ENCODE assay signal across 1 cellular context in the genomic region with DNA sequence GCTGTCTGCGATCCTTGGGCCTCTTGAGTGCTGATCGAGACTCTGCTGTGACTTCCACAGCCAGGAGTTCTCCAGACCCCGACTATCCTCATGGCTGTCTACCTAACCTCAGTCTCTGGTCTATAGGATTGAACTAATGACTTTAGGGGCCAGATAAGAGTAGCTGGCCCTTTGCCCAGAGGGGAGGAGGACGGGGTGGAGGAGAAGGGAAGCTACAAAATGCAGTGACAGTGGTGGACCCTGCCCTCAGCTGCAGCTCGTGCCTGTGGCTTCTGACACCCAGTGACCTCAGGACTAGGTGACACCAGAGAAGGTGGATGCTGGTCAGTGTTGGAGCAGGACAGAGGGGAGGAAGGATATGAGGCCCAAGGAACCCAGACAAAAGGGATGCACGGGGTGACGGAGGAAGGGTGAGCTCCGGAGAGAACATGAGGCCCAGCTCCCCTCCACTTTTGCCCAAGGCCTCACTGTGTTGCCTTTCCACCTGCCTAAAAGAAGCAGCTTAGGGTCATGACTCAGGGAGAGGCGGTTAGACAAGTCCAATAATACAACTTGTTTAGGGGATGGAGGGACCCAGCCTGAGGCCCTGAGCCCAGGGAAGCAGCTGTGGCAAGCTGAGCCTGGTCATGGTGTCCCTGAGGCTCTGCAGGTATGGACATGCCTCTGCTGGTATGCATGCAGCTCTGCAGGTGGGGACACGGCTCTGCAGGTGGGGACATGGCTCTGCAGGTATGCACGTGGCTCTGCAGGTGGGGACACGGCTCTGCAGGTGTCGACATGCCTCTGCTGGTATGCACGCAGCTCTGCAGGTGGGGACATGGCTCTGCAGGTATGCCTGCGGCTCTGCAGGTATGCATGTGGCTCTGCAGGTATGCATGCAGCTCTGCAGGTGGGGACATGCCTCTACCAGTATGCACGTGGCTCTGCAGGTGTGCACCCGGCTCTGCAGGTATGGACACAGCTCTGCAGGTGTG.
TF ChIP-seq lines count a peak whose summit lies in the region.

No MANE protein-coding gene starts in this region.

TF ChIP-seq in HepG2, 621 proteins besides CTCF, POLR2A, EP300 and RAD21 (continued from another document and continues in another):
- TF ChIP-seq REST (IDR thresholded peaks at IDR 0.05; ENCODE audit: borderline replicate concordance in 1 of 2, low read depth in 1 of 2, low read length in 2 of 2) (no peak), SNAI1 (CRISPR knock-in tag; IDR thresholded peaks at IDR 0.05; ENCODE audit: borderline replicate concordance) (no peak), ZNF34 (CRISPR knock-in tag; IDR thresholded peaks at IDR 0.05; ENCODE audit: borderline replicate concordance) (no peak), ZSCAN30 (CRISPR knock-in tag; IDR thresholded peaks at IDR 0.05) (no peak), TOPORS (CRISPR knock-in tag; IDR thresholded peaks at IDR 0.05) (no peak), MBNL3 (CRISPR knock-in tag; conservative IDR thresholded peaks at IDR 0.05) (no peak), NCOA1 (CRISPR knock-in tag; IDR thresholded peaks at IDR 0.05) (peak; percentile 67), ZMYM2 (CRISPR knock-in tag; IDR thresholded peaks at IDR 0.05) (no peak), ZSCAN31 (CRISPR knock-in tag; IDR thresholded peaks at IDR 0.05; ENCODE audit: low read depth) (no peak), ISX (CRISPR knock-in tag; conservative IDR thresholded peaks at IDR 0.05) (no peak), RFX1 (IDR thresholded peaks at IDR 0.05) (no peak), ZNF619 (CRISPR knock-in tag; IDR thresholded peaks at IDR 0.05) (no peak), AKAP8 (CRISPR knock-in tag; IDR thresholded peaks at IDR 0.05) (0 out of 2 replicates have a peak, but pooled peaks have one; percentile 50), MAFK (conservative IDR thresholded peaks at IDR 0.05 in 1 of 2, IDR thresholded peaks at IDR 0.05 in 1 of 2; ENCODE audit: low read length in 2 of 2) (no peak), MIER2 (CRISPR knock-in tag; IDR thresholded peaks at IDR 0.05) (no peak; the same call in 1 of the 2 replicates), ZSCAN21 (CRISPR knock-in tag; IDR thresholded peaks at IDR 0.05; ENCODE audit: borderline replicate concordance) (peak; percentile 55; the same call in 1 of the 2 replicates), ZNF513 (CRISPR knock-in tag; conservative IDR thresholded peaks at IDR 0.05) (no peak), NKX3-1 (CRISPR knock-in tag; IDR thresholded peaks at IDR 0.05) (no peak), MBD4 (IDR thresholded peaks at IDR 0.05; ENCODE audit: borderline replicate concordance, low read length) (no peak), THAP7 (CRISPR knock-in tag; IDR thresholded peaks at IDR 0.05) (no peak), GPN1 (CRISPR knock-in tag; IDR thresholded peaks at IDR 0.05; ENCODE audit: borderline replicate concordance) (no peak), SAP130 (CRISPR knock-in tag; IDR thresholded peaks at IDR 0.05; ENCODE audit: low read depth) (peak; percentile 83), KDM5A (IDR thresholded peaks at IDR 0.05; ENCODE audit: borderline replicate concordance, low read length) (no peak), HMG20A (CRISPR knock-in tag; IDR thresholded peaks at IDR 0.05; ENCODE audit: borderline replicate concordance) (no peak), RARG (CRISPR knock-in tag; IDR thresholded peaks at IDR 0.05; ENCODE audit: low read depth) (no peak), ZNF333 (CRISPR knock-in tag; IDR thresholded peaks at IDR 0.05; ENCODE audit: borderline replicate concordance) (peak; percentile 85; the same call in 1 of the 2 replicates), ZNF781 (CRISPR knock-in tag; IDR thresholded peaks at IDR 0.05; ENCODE audit: borderline replicate concordance, not compliant biosample characterization) (no peak), ZBTB37 (CRISPR knock-in tag; IDR thresholded peaks at IDR 0.05) (no peak), DR1 (CRISPR knock-in tag; IDR thresholded peaks at IDR 0.05) (no peak; the same call in 1 of the 2 replicates), FOXO1 (CRISPR knock-in tag; IDR thresholded peaks at IDR 0.05) (no peak; the same call in 1 of the 2 replicates), PAWR (CRISPR knock-in tag; IDR thresholded peaks at IDR 0.05; ENCODE audit: borderline replicate concordance) (no peak), NR3C1 (CRISPR knock-in tag; IDR thresholded peaks at IDR 0.05) (no peak), SIX1 (CRISPR knock-in tag; IDR thresholded peaks at IDR 0.05; ENCODE audit: borderline replicate concordance) (no peak), ZNF605 (CRISPR knock-in tag; IDR thresholded peaks at IDR 0.05) (no peak), ZNF460 (CRISPR knock-in tag; IDR thresholded peaks at IDR 0.05; ENCODE audit: borderline replicate concordance) (no peak; the same call in 1 of the 2 replicates), ZFP36L1 (CRISPR knock-in tag; IDR thresholded peaks at IDR 0.05) (no peak), TAF1 (CRISPR knock-in tag; IDR thresholded peaks at IDR 0.05) (no peak), DMAP1 (CRISPR knock-in tag; IDR thresholded peaks at IDR 0.05) (peak; percentile 45; the same call in 1 of the 2 replicates), ZNF766 (CRISPR knock-in tag; IDR thresholded peaks at IDR 0.05; ENCODE audit: borderline replicate concordance) (no peak), ZNF335 (CRISPR knock-in tag; IDR thresholded peaks at IDR 0.05) (no peak), HHEX (CRISPR knock-in tag; IDR thresholded peaks at IDR 0.05) (no peak), NFE2 (CRISPR knock-in tag; IDR thresholded peaks at IDR 0.05) (no peak), ZNF331 (CRISPR knock-in tag; IDR thresholded peaks at IDR 0.05) (peak; percentile 35; the same call in 1 of the 2 replicates)
- TF ChIP-seq, protein P1, sequence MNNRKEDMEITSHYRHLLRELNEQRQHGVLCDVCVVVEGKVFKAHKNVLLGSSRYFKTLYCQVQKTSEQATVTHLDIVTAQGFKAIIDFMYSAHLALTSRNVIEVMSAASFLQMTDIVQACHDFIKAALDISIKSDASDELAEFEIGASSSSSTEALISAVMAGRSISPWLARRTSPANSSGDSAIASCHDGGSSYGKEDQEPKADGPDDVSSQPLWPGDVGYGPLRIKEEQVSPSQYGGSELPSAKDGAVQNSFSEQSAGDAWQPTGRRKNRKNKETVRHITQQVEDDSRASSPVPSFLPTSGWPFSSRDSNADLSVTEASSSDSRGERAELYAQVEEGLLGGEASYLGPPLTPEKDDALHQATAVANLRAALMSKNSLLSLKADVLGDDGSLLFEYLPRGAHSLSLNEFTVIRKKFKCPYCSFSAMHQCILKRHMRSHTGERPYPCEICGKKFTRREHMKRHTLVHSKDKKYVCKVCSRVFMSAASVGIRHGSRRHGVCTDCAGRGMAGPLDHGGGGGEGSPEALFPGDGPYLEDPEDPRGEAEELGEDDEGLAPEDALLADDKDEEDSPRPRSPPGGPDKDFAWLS (CRISPR knock-in tag; IDR thresholded peaks at IDR 0.05; ENCODE audit: borderline replicate concordance) = 0 out of 2 replicates have a peak, but pooled peaks have one; percentile 29
- TF ChIP-seq, protein P2, sequence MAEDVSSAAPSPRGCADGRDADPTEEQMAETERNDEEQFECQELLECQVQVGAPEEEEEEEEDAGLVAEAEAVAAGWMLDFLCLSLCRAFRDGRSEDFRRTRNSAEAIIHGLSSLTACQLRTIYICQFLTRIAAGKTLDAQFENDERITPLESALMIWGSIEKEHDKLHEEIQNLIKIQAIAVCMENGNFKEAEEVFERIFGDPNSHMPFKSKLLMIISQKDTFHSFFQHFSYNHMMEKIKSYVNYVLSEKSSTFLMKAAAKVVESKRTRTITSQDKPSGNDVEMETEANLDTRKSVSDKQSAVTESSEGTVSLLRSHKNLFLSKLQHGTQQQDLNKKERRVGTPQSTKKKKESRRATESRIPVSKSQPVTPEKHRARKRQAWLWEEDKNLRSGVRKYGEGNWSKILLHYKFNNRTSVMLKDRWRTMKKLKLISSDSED (CRISPR knock-in tag; IDR thresholded peaks at IDR 0.05) = no peak
- TF ChIP-seq, protein P3, sequence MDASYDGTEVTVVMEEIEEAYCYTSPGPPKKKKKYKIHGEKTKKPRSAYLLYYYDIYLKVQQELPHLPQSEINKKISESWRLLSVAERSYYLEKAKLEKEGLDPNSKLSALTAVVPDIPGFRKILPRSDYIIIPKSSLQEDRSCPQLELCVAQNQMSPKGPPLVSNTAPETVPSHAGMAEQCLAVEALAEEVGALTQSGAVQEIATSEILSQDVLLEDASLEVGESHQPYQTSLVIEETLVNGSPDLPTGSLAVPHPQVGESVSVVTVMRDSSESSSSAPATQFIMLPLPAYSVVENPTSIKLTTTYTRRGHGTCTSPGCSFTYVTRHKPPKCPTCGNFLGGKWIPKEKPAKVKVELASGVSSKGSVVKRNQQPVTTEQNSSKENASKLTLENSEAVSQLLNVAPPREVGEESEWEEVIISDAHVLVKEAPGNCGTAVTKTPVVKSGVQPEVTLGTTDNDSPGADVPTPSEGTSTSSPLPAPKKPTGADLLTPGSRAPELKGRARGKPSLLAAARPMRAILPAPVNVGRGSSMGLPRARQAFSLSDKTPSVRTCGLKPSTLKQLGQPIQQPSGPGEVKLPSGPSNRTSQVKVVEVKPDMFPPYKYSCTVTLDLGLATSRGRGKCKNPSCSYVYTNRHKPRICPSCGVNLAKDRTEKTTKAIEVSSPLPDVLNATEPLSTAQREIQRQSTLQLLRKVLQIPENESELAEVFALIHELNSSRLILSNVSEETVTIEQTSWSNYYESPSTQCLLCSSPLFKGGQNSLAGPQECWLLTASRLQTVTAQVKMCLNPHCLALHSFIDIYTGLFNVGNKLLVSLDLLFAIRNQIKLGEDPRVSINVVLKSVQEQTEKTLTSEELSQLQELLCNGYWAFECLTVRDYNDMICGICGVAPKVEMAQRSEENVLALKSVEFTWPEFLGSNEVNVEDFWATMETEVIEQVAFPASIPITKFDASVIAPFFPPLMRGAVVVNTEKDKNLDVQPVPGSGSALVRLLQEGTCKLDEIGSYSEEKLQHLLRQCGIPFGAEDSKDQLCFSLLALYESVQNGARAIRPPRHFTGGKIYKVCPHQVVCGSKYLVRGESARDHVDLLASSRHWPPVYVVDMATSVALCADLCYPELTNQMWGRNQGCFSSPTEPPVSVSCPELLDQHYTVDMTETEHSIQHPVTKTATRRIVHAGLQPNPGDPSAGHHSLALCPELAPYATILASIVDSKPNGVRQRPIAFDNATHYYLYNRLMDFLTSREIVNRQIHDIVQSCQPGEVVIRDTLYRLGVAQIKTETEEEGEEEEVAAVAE (CRISPR knock-in tag; IDR thresholded peaks at IDR 0.05; ENCODE audit: borderline replicate concordance) = no peak; the same call in 1 of the 2 replicates
